Comparison of ENCODE assay signal across 8 cellular contexts in genomic region chr19:46787331-46788100, GRCh38. TPM values are rescaled to one million over a fixed set of nuclear protein-coding genes. Genes with fewer than 3 reads are reported as not detected.
DNase-seq lines count a peak whose midpoint lies in the region; ATAC-seq and TF ChIP-seq lines count a peak whose summit lies in the region.

No MANE protein-coding gene starts in this region.

- no peak overlapping the region for H2AFZ ChIP-seq in MM.1S (ENCODE audit: low read length)

- H3K4me3 ChIP-seq in MM.1S (ENCODE audit: low read length) (peak overlapping the region; percentile 95), mesodermal cell (ENCODE audit: extremely low read depth, insufficient read depth, low read length, poor library complexity, severe bottlenecking) (peak overlapping the region; percentile 93), stomach smooth muscle (ENCODE audit: low read length in 2 of 2) (peak overlapping the region; percentile 68 to 83)

- ATAC-seq in effector memory CD8-positive, alpha-beta T cell (replicated peaks), result no peak
- ATAC-seq in HG02642 (IDR thresholded peaks at IDR 0.05; ENCODE audit: poor library complexity, unreplicated experiment), result no peak

- DNase-seq in EL, result peak; percentile 78
- DNase-seq in MM.1S, result peak; percentile 31
- peak; percentile 82 for DNase-seq in activated CD4-positive, alpha-beta T cell treated with anti-CD3 and anti-CD28 coated beads, Interleukin-2, amount 10 ng/mL, durations not matched to agents 24 days and 14 days
- DNase-seq in effector memory CD8-positive, alpha-beta T cell, result peak in 2 of 3 experiments; percentile 28
- no peak for DNase-seq in AML-193 (lab: John Stamatoyannopoulos, UW)

- peaks cover 11% of the 10 kb centered on the region; the same call in 1 of the 2 replicates for H3K4me1 ChIP-seq in MM.1S (ENCODE audit: low read length)
- peaks cover 19% of the 10 kb centered on the region for H3K4me1 ChIP-seq in mesodermal cell (ENCODE audit: control insufficient read depth, insufficient read depth, low read length, poor library complexity, severe bottlenecking)
- H3K4me1 ChIP-seq in stomach smooth muscle (ENCODE audit: control insufficient read depth, insufficient read depth, low read length), result peaks cover 36% of the 10 kb centered on the region

- peaks cover 59% of the 10 kb centered on the region for H3K79me2 ChIP-seq in MM.1S (ENCODE audit: low read length)

- H3K4me1 Mint-ChIP-seq in activated CD4-positive, alpha-beta T cell treated with anti-CD3 and anti-CD28 coated beads, Interleukin-2, amount 10 ng/mL, durations not matched to agents 24 days and 14 days, result peaks cover 58% of the 10 kb centered on the region
- H3K4me1 Mint-ChIP-seq in effector memory CD8-positive, alpha-beta T cell (ENCODE audit: low read depth in 2 of 2), result peaks cover 62 to 66% of the 10 kb centered on the region in 2 donors

- peak overlapping the region; percentile 94 for H3K4me3 Mint-ChIP-seq in activated CD4-positive, alpha-beta T cell treated with anti-CD3 and anti-CD28 coated beads, Interleukin-2, amount 10 ng/mL, durations not matched to agents 24 days and 14 days
- H3K4me3 Mint-ChIP-seq in effector memory CD8-positive, alpha-beta T cell, result peak overlapping the region; percentile 97 to 99

- H3F3A ChIP-seq in MM.1S (ENCODE audit: insufficient read depth, low read length), result peaks cover 36% of the 10 kb centered on the region

- H4K20me1 ChIP-seq in MM.1S (ENCODE audit: insufficient read depth, low read length), result peaks cover 11% of the 10 kb centered on the region

- H3K4me2 ChIP-seq in MM.1S (ENCODE audit: low read depth, low read length), result peak overlapping the region; percentile 87

- H3K36me3 Mint-ChIP-seq in activated CD4-positive, alpha-beta T cell treated with anti-CD3 and anti-CD28 coated beads, Interleukin-2, amount 10 ng/mL, durations not matched to agents 24 days and 14 days (ENCODE audit: low read depth), result peaks cover 47% of the 10 kb centered on the region
- H3K36me3 Mint-ChIP-seq in effector memory CD8-positive, alpha-beta T cell (ENCODE audit: insufficient read depth), result peaks cover 51% of the 10 kb centered on the region

- 0% methylated on average over 52 to 62 of the region's 74 CpGs for WGBS in mesodermal cell (ENCODE audit: insufficient coverage in 2 of 2), 2 experiments

- H3K36me3 ChIP-seq in MM.1S (replicated peaks; ENCODE audit: insufficient read depth, low read length) (peaks cover 18% of the 10 kb centered on the region; the same call in 1 of the 2 replicates), mesodermal cell (ENCODE audit: control insufficient read depth, insufficient read depth, low read length) (peaks cover 22% of the 10 kb centered on the region), stomach smooth muscle (ENCODE audit: control insufficient read depth in 2 of 2, insufficient read depth in 2 of 2, low read length in 2 of 2) (peaks cover 0 to 5% of the 10 kb centered on the region in 2 donors)

- peak overlapping the region; percentile 93 for H3K27ac Mint-ChIP-seq in activated CD4-positive, alpha-beta T cell treated with anti-CD3 and anti-CD28 coated beads, Interleukin-2, amount 10 ng/mL, durations not matched to agents 24 days and 14 days
- peak overlapping the region; percentile 97 to 98 for H3K27ac Mint-ChIP-seq in effector memory CD8-positive, alpha-beta T cell

- no peaks in the 10 kb centered on the region for H3K9me3 Mint-ChIP-seq in activated CD4-positive, alpha-beta T cell treated with anti-CD3 and anti-CD28 coated beads, Interleukin-2, amount 10 ng/mL, durations not matched to agents 24 days and 14 days
- no peaks in the 10 kb centered on the region for H3K9me3 Mint-ChIP-seq in effector memory CD8-positive, alpha-beta T cell

- H3K9ac ChIP-seq in MM.1S (ENCODE audit: low read length) (peak overlapping the region; percentile 97), stomach smooth muscle (ENCODE audit: low read length in 2 of 2) (peak overlapping the region; percentile 45 to 76)

- H3K9me3 ChIP-seq in MM.1S (replicated peaks; ENCODE audit: insufficient read depth, low read length) (no peaks in the 10 kb centered on the region), mesodermal cell (ENCODE audit: control insufficient read depth, low read length) (no peaks in the 10 kb centered on the region), stomach smooth muscle (ENCODE audit: control insufficient read depth in 2 of 2, low read length in 2 of 2) (no peaks in the 10 kb centered on the region)

- H3K27me3 Mint-ChIP-seq in activated CD4-positive, alpha-beta T cell treated with anti-CD3 and anti-CD28 coated beads, Interleukin-2, amount 10 ng/mL, durations not matched to agents 24 days and 14 days, result no peaks in the 10 kb centered on the region
- H3K27me3 Mint-ChIP-seq in effector memory CD8-positive, alpha-beta T cell, result no peaks in the 10 kb centered on the region

- H3K27ac ChIP-seq in MM.1S (ENCODE audit: low read length) (peak overlapping the region; percentile 89), mesodermal cell (ENCODE audit: low read depth, low read length, severe bottlenecking) (peak overlapping the region; percentile 96), stomach smooth muscle (ENCODE audit: low read length) (peak overlapping the region; percentile 67)

- TF ChIP-seq CTCF in MM.1S (IDR thresholded peaks at IDR 0.05; ENCODE audit: low read length), result no peak

- intact Hi-C loops in activated CD4-positive, alpha-beta T cell treated with anti-CD3 and anti-CD28 coated beads, Interleukin-2, amount 10 ng/mL, durations not matched to agents 24 days and 14 days (cut with micrococcal nuclease), result loop anchor here (2.0 to 10.0 kb wide), 6 partner anchors 33 to 487 kb away; partner anchors contain the start of genes INAFM1 and ZC3H4

- H3K27me3 ChIP-seq in MM.1S (replicated peaks; ENCODE audit: insufficient read depth, low read length) (no peaks in the 10 kb centered on the region), stomach smooth muscle (ENCODE audit: control insufficient read depth in 1 of 2, insufficient read depth in 2 of 2, low read length in 2 of 2) (no peaks in the 10 kb centered on the region)

- H3K9me2 ChIP-seq in MM.1S (replicated peaks; ENCODE audit: insufficient read depth, low read length), result no peaks in the 10 kb centered on the region

RNA-seq across cellular contexts. Expression of gene SLC1A5, which starts 0.9 kb away (rescaled TPM):
- 220 and 224 TPM in 2 replicates for total RNA-seq in activated CD4-positive, alpha-beta T cell treated with anti-CD3 and anti-CD28 coated beads, Interleukin-2, amount 10 ng/mL, durations not matched to agents 24 days and 14 days
- 168 TPM for polyA plus RNA-seq in mesodermal cell (2013, experiment 1 of 2)
- polyA plus RNA-seq in mesodermal cell (2013, experiment 2 of 2), result 143 TPM

RNA-seq across cellular contexts. Expression of gene STRN4, which starts 41.3 kb away (rescaled TPM):
- 101 and 107 TPM in 2 replicates for total RNA-seq in activated CD4-positive, alpha-beta T cell treated with anti-CD3 and anti-CD28 coated beads, Interleukin-2, amount 10 ng/mL, durations not matched to agents 24 days and 14 days
- polyA plus RNA-seq in mesodermal cell (2013, experiment 1 of 2), result 82.5 TPM
- polyA plus RNA-seq in mesodermal cell (2013, experiment 2 of 2), result 68.6 TPM

RNA-seq across cellular contexts. Expression of gene FKRP, which starts 41.7 kb away (rescaled TPM):
- 20.8 and 21.4 TPM in 2 replicates for total RNA-seq in activated CD4-positive, alpha-beta T cell treated with anti-CD3 and anti-CD28 coated beads, Interleukin-2, amount 10 ng/mL, durations not matched to agents 24 days and 14 days
- 21.2 TPM for polyA plus RNA-seq in mesodermal cell (2013, experiment 1 of 2)
- polyA plus RNA-seq in mesodermal cell (2013, experiment 2 of 2), result 16.9 TPM

Comparison
In these comparisons a context has a peak if more than half of its experiments do, and no peak if none do; other contexts are left out.
1. DNase-seq: peak in EL (single experiment), MM.1S (single experiment), activated CD4-positive, alpha-beta T cell treated with anti-CD3 and anti-CD28 coated beads, Interleukin-2, amount 10 ng/mL, durations not matched to agents 24 days and 14 days (single experiment) and effector memory CD8-positive, alpha-beta T cell (2 of 3); none in AML-193 (0 of 2).
2. Peak in every context shown above with its lines, with median percentiles within 50 percentile points of each other: H3K27ac ChIP-seq and H3K4me3 ChIP-seq.